ENCODE assay signal across 10 cellular contexts in the genomic region with DNA sequence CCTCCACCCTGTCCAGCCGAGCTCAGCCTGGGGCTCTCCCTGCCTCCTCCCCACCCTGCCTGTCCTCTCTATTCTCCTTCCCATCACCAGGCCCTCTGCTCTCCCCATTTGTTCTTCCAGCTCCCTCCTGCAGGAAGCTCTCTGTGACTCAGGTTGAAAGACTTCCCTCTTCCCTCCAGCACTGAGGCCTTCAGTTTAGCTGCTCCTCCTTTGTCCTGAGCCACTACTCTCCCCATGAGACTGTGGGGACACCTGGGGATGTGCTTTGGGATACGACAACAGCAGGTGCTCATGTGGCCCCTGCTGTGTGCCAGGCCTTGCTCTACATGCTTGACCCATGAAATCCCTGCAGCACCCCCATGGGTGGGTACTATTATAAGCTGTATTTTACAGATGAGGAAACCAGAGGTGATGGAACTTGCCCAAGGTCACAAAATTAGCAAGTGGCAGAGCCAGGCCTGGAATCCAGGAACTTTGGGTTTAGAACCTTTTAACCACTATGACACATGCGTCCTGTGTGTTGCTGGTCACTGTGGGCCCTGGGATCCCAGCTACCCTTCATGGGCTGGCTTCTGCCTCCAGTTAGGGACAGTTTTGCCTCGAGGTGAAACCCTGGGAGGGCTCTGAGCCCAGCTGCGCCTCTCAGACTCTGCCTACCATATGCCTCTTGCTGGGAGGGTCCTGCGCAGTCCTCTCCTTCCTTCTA. TPM values are rescaled to one million over a fixed set of nuclear protein-coding genes. Genes with fewer than 3 reads are reported as not detected.
DNase-seq lines count a peak whose midpoint lies in the region; ATAC-seq and TF ChIP-seq lines count a peak whose summit lies in the region.
"Had no signal": no experiment of that assay in that cellular context is flagged by ENCODE, and none has a peak within 500 bp of the region (broad histone marks: within the 10 kb centered on the region; RNA-seq: fewer than 3 reads in every experiment).

No MANE protein-coding gene starts in this region.

- H3K4me1 ChIP-seq in BLaER1 treated with 17β-estradiol and CSF1 and Interleukin-3, amounts not matched to agents 10 nM and 100 nM, result peaks cover 72 to 100% (median 92%) of the 10 kb centered on the region in 10 experiments
- no peaks in the 10 kb centered on the region for H3K4me1 ChIP-seq in mucosa of descending colon (ENCODE audit: low read depth)

- intact Hi-C loops in mucosa of descending colon (cut with DNase I, micrococcal nuclease), result no loop called here

- H3K9ac ChIP-seq in BLaER1 treated with 17β-estradiol and CSF1 and Interleukin-3, amounts not matched to agents 10 nM and 100 nM, result peak overlapping the region in 7 of 11 experiments; percentile 11 to 57 (median 51); a peak in 14 of 22 replicates

- H3K4me3 Mint-ChIP-seq in natural killer cell treated with Interleukin-12 subunit alpha and Interleukin-12 subunit beta and Interleukin-15 and Interleukin-18, amount 100 ng/mL, for 72 hours, result no peak overlapping the region

- H3K27me3 Mint-ChIP-seq in natural killer cell treated with Interleukin-12 subunit alpha and Interleukin-12 subunit beta and Interleukin-15 and Interleukin-18, amount 100 ng/mL, for 72 hours, result peaks cover 3 to 8% of the 10 kb centered on the region in 2 donors

- no peaks in the 10 kb centered on the region for H4K20me1 ChIP-seq in BLaER1 treated with 17β-estradiol and CSF1 and Interleukin-3, amounts not matched to agents 10 nM and 100 nM

- H3K9me3 ChIP-seq in BLaER1 treated with 17β-estradiol and CSF1 and Interleukin-3, amounts not matched to agents 10 nM and 100 nM (replicated peaks in 1 of 11), result no peaks in the 10 kb centered on the region
- no peaks in the 10 kb centered on the region for H3K9me3 ChIP-seq in mucosa of descending colon
- H3K9me3 ChIP-seq: upper lobe of left lung had no signal

- TF ChIP-seq CTCF in cardiac fibroblast (IDR thresholded peaks at IDR 0.05; ENCODE audit: low read depth, low read length) (no peak), mucosa of descending colon (IDR thresholded peaks at IDR 0.05) (no peak)

- H3K36me3 ChIP-seq in BLaER1 treated with 17β-estradiol and CSF1 and Interleukin-3, amounts not matched to agents 10 nM and 100 nM, result no peaks in the 10 kb centered on the region
- H3K36me3 ChIP-seq in mucosa of descending colon (ENCODE audit: low read depth), result no peaks in the 10 kb centered on the region
- H3K36me3 ChIP-seq: upper lobe of left lung had no signal

- no peak overlapping the region for H3K27ac Mint-ChIP-seq in natural killer cell treated with Interleukin-12 subunit alpha and Interleukin-12 subunit beta and Interleukin-15 and Interleukin-18, amount 100 ng/mL, for 72 hours

- ATAC-seq in mucosa of descending colon, result peak; percentile 16
- no peak for ATAC-seq in HG02763 (IDR thresholded peaks at IDR 0.05; ENCODE audit: unreplicated experiment)
- no peak for ATAC-seq in natural killer cell treated with Interleukin-12 subunit alpha and Interleukin-12 subunit beta and Interleukin-15 and Interleukin-18, amount 100 ng/mL, for 72 hours

- no peaks in the 10 kb centered on the region for H3K36me3 Mint-ChIP-seq in natural killer cell treated with Interleukin-12 subunit alpha and Interleukin-12 subunit beta and Interleukin-15 and Interleukin-18, amount 100 ng/mL, for 72 hours

- no peak overlapping the region; a peak in 1 of 20 replicates for H3K4me3 ChIP-seq in BLaER1 treated with 17β-estradiol and CSF1 and Interleukin-3, amounts not matched to agents 10 nM and 100 nM
- no peak overlapping the region for H3K4me3 ChIP-seq in cardiac fibroblast (replicated peaks in 1 of 2; ENCODE audit: low read depth in 2 of 2, low read length in 2 of 2)
- no peak overlapping the region for H3K4me3 ChIP-seq in mucosa of descending colon
- H3K4me3 ChIP-seq: upper lobe of left lung had no signal

- H3K27ac ChIP-seq in BLaER1 treated with 17β-estradiol and CSF1 and Interleukin-3, amounts not matched to agents 10 nM and 100 nM, result peak overlapping the region in 9 of 11 experiments; percentile 46 to 78 (median 60); a peak in 18 of 22 replicates

- H3K4me2 ChIP-seq in BLaER1 treated with 17β-estradiol and CSF1 and Interleukin-3, amounts not matched to agents 10 nM and 100 nM, result peak overlapping the region in 10 of 11 experiments; percentile 1 to 99 (median 68); a peak in 18 of 22 replicates

- H3K4me1 Mint-ChIP-seq in natural killer cell treated with Interleukin-12 subunit alpha and Interleukin-12 subunit beta and Interleukin-15 and Interleukin-18, amount 100 ng/mL, for 72 hours (ENCODE audit: low read depth in 2 of 2), result peaks cover 0 to 5% of the 10 kb centered on the region in 2 donors

- H3K9me3 Mint-ChIP-seq in natural killer cell treated with Interleukin-12 subunit alpha and Interleukin-12 subunit beta and Interleukin-15 and Interleukin-18, amount 100 ng/mL, for 72 hours, result no peaks in the 10 kb centered on the region

- H3K27me3 ChIP-seq in BLaER1 treated with 17β-estradiol and CSF1 and Interleukin-3, amounts not matched to agents 10 nM and 100 nM, result no peaks in the 10 kb centered on the region
- H3K27me3 ChIP-seq: upper lobe of left lung had no signal

- DNase-seq in NCI-H1417 (lab: John Stamatoyannopoulos, UW), result peak in 2 of 3 experiments; percentile 59 to 77
- peak; percentile 51 to 85 for DNase-seq in cardiac fibroblast (ENCODE audit: low read depth in 2 of 2)
- DNase-seq in mucosa of descending colon, result no peak
- no peak for DNase-seq in natural killer cell treated with Interleukin-12 subunit alpha and Interleukin-12 subunit beta and Interleukin-15 and Interleukin-18, amount 100 ng/mL, for 72 hours (ENCODE audit: low spot score)
- DNase-seq in Ammon's horn (ENCODE audit: low spot score), result no peak
- DNase-seq in OCI-M2 (lab: John Stamatoyannopoulos, UW; ENCODE audit: unreplicated experiment), result no peak
- DNase-seq: GF-D8, upper lobe of left lung had no signal

RNA-seq across cellular contexts. Expression of gene KRT80, which starts 5.5 kb away (rescaled TPM):
- under 1 TPM in 1 of 3 donors, not detected in 2; 0.06 TPM for total RNA-seq in mucosa of descending colon
- total RNA-seq in natural killer cell treated with Interleukin-12 subunit alpha and Interleukin-12 subunit beta and Interleukin-15 and Interleukin-18, amount 100 ng/mL, for 72 hours, result not detected

RNA-seq across cellular contexts. Expression of gene KRT7, which starts 46.8 kb away (rescaled TPM):
- total RNA-seq in mucosa of descending colon, result 1 to 10 TPM; 1.0 to 6.4 (median 1.7) TPM
- total RNA-seq in natural killer cell treated with Interleukin-12 subunit alpha and Interleukin-12 subunit beta and Interleukin-15 and Interleukin-18, amount 100 ng/mL, for 72 hours, result 1 to 10 TPM; 2.6 to 6.1 TPM

Comparison
In these comparisons a context has a peak if more than half of its experiments do, and no peak if none do; other contexts are left out.
1. DNase-seq: peak in NCI-H1417 (2 of 3) and cardiac fibroblast (2 of 2); none in mucosa of descending colon (0 of 3), natural killer cell treated with Interleukin-12 subunit alpha and Interleukin-12 subunit beta and Interleukin-15 and Interleukin-18, amount 100 ng/mL, for 72 hours (single experiment), Ammon's horn (single experiment) and OCI-M2 (single experiment).